In the genomic region with DNA sequence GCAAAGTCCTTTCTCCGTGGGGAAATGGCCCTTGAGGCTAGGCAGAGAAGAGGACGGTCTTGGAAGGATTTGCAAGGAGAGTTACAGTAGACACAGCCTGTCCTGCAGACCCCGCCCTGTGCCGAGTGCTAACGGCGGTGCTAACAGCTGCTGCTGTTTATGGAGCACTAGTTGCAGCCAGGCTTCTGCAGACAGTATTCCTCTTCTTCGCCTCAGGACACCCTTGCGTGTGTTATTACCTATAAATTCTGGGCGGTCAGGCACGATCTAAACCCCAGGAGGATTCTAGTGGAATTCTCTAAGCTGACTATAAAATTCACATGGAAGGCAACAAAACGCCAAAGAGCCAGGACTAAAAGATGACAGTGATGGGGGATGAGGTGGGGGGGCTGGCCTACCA, we compare ENCODE assay signal across 24 cellular contexts.
A peak's percentile ranks its signal among the peaks of the same experiment; 100 is the strongest.
DNase-seq lines count a peak whose midpoint lies in the region; ATAC-seq and TF ChIP-seq lines count a peak whose summit lies in the region.
"Had no signal": no experiment of that assay in that cellular context is flagged by ENCODE, and none has a peak within 500 bp of the region (broad histone marks: within the 10 kb centered on the region; RNA-seq: fewer than 3 reads in every experiment).

No MANE protein-coding gene starts in this region.

- intact Hi-C loops in Right ventricle myocardium inferior (cut with DNase I) (no loop called here), left ventricle myocardium inferior (cut with micrococcal nuclease) (no loop called here), heart right ventricle (cut with DNase I) (no loop called here), tibial artery (cut with DNase I; ENCODE audit: low total_unique reads) (no loop called here)

- no peak for ATAC-seq in Right ventricle myocardium inferior
- peak in 6 of 8 donors; percentile 31 to 80 (median 64) for ATAC-seq in heart right ventricle
- ATAC-seq in HG02981 (IDR thresholded peaks at IDR 0.05; ENCODE audit: unreplicated experiment): no peak
- no peak for ATAC-seq in HG03442 (IDR thresholded peaks at IDR 0.05; ENCODE audit: unreplicated experiment)
- ATAC-seq: activated CD8-positive, alpha-beta T cell treated with anti-CD3 and anti-CD28 coated beads, Interleukin-2, amount 10 ng/mL, durations not matched to agents 7 days and 5 days; pancreas had no signal

- H3K36me3 ChIP-seq in left ventricle myocardium inferior (no peaks in the 10 kb centered on the region), heart right ventricle (no peaks in the 10 kb centered on the region), tibial artery (no peaks in the 10 kb centered on the region)
- H3K36me3 ChIP-seq: BLaER1 treated with 17β-estradiol and CSF1 and Interleukin-3, amounts not matched to agents 10 nM and 100 nM; esophagus squamous epithelium; pancreas; upper lobe of left lung had no signal

- no peaks in the 10 kb centered on the region for H3K4me1 ChIP-seq in left ventricle myocardium inferior
- H3K4me1 ChIP-seq in heart right ventricle: peaks cover 0 to 10% (median 0%) of the 10 kb centered on the region in 9 donors
- H3K4me1 ChIP-seq in tibial artery: peaks cover 0 to 24% (median 13%) of the 10 kb centered on the region in 4 donors
- H3K4me1 ChIP-seq: pancreas, upper lobe of left lung had no signal

- TF ChIP-seq CTCF in left ventricle myocardium inferior (IDR thresholded peaks at IDR 0.05; ENCODE audit: borderline replicate concordance) (no peak), heart right ventricle (IDR thresholded peaks at IDR 0.05) (no peak), tibial artery (IDR thresholded peaks at IDR 0.05) (no peak)

- DNase-seq in Right ventricle myocardium inferior (ENCODE audit: missing footprints): peak; percentile 71
- DNase-seq in left ventricle myocardium inferior: no peak
- peak; percentile 15 for DNase-seq in NCI-H82 treated with DMSO at 0.1 percent for 48 hours (lab: John Stamatoyannopoulos, UW; ENCODE audit: unreplicated experiment)
- no peak for DNase-seq in heart right ventricle
- DNase-seq in tibial artery: no peak
- DNase-seq in NCI-H2196 treated with DMSO at 0.1 percent for 48 hours (lab: John Stamatoyannopoulos, UW; ENCODE audit: unreplicated experiment): no peak
- DNase-seq: activated CD4-positive, CD25-positive, alpha-beta regulatory T cell; activated CD8-positive, alpha-beta T cell treated with anti-CD3 and anti-CD28 coated beads, Interleukin-2, amount 10 ng/mL, durations not matched to agents 7 days and 5 days; activated naive CD4-positive, alpha-beta T cell treated with Interleukin-2 at 50 U/mL for 16 hours; activated T-cell treated with anti-CD3 and anti-CD28 coated beads, Interleukin-2, amount 50 U/mL, for 24 hours; amygdala; effector CD4-positive, alpha-beta T cell; esophagus squamous epithelium; mammary epithelial cell; MM.1S; naive B cell; NCI-H446 treated with DMSO at 0.1 percent for 48 hours; T-helper 2 cell; upper lobe of left lung had no signal

- H3K9me3 ChIP-seq in left ventricle myocardium inferior (replicated peaks) (no peaks in the 10 kb centered on the region), heart right ventricle (no peaks in the 10 kb centered on the region), tibial artery (no peaks in the 10 kb centered on the region)
- H3K9me3 ChIP-seq: BLaER1 treated with 17β-estradiol and CSF1 and Interleukin-3, amounts not matched to agents 10 nM and 100 nM; esophagus squamous epithelium; pancreas; upper lobe of left lung had no signal

- H3K4me3 ChIP-seq in left ventricle myocardium inferior (no peak overlapping the region), heart right ventricle (no peak overlapping the region), tibial artery (no peak overlapping the region)
- H3K4me3 ChIP-seq: BLaER1 treated with 17β-estradiol and CSF1 and Interleukin-3, amounts not matched to agents 10 nM and 100 nM; esophagus squamous epithelium; pancreas; upper lobe of left lung had no signal

- H3K27ac ChIP-seq in left ventricle myocardium inferior (replicated peaks) (no peak overlapping the region), heart right ventricle (peak overlapping the region in 3 of 10 donors; percentile 7 to 25 (median 16)), tibial artery (peak overlapping the region; percentile 70 to 73)
- H3K27ac ChIP-seq: 22Rv1; BLaER1 treated with 17β-estradiol and CSF1 and Interleukin-3, amounts not matched to agents 10 nM and 100 nM; esophagus squamous epithelium; pancreas; upper lobe of left lung had no signal

- WGBS in heart right ventricle, 2 donors: 71 to 77% methylated on average over 11 of the region's 11 CpGs

- peaks cover 23% of the 10 kb centered on the region for H3K27me3 ChIP-seq in left ventricle myocardium inferior (ENCODE audit: low read depth)
- peaks cover 0 to 6% (median 0%) of the 10 kb centered on the region in 7 donors for H3K27me3 ChIP-seq in heart right ventricle
- no peaks in the 10 kb centered on the region for H3K27me3 ChIP-seq in tibial artery
- H3K27me3 ChIP-seq: BLaER1 treated with 17β-estradiol and CSF1 and Interleukin-3, amounts not matched to agents 10 nM and 100 nM; pancreas; upper lobe of left lung had no signal

Comparison
In these comparisons a context has a peak if more than half of its experiments do, and no peak if none do; other contexts are left out.
1. ATAC-seq: peak in heart right ventricle (6 of 8); none in Right ventricle myocardium inferior (single experiment), HG02981 (single experiment) and HG03442 (single experiment).
2. DNase-seq: peak in Right ventricle myocardium inferior (single experiment) and NCI-H82 treated with DMSO at 0.1 percent for 48 hours (single experiment); none in left ventricle myocardium inferior (single experiment), heart right ventricle (0 of 2), tibial artery (0 of 2) and NCI-H2196 treated with DMSO at 0.1 percent for 48 hours (single experiment).